In genomic region chrX:49840679-49841078, GRCh38 we compare ENCODE assay signal across 9 cellular contexts. TPM values are rescaled to one million over a fixed set of nuclear protein-coding genes. Genes with fewer than 3 reads are reported as not detected.
DNase-seq lines count a peak whose midpoint lies in the region; ATAC-seq, FAIRE-seq and TF ChIP-seq lines count a peak whose summit lies in the region.
"Had no signal": no experiment of that assay in that cellular context is flagged by ENCODE, and none has a peak within 500 bp of the region (broad histone marks: within the 10 kb centered on the region; RNA-seq: fewer than 3 reads in every experiment).

No MANE protein-coding gene starts in this region.

- no peak overlapping the region for H3K4me3 ChIP-seq in A549
- H3K4me3 ChIP-seq in astrocyte (ENCODE audit: insufficient read depth, low read depth, low read length), result no peak overlapping the region
- H3K4me3 ChIP-seq in iPS-20b (ENCODE audit: low read length), result no peak overlapping the region
- H3K4me3 ChIP-seq in vagina, result no peak overlapping the region

- 36% methylated on average over 2 of the region's 3 CpGs for WGBS in A549 (ENCODE audit: missing lambda C conversion rate)

- no peak for TF ChIP-seq EP300 in A549 (IDR thresholded peaks at IDR 0.05)

- DNase-seq in A549 (ENCODE audit: low read depth in 1 of 2, low spot score in 1 of 2), result peak; percentile 19 to 72
- peak; percentile 33 for DNase-seq in MV-4-11 (lab: John Stamatoyannopoulos, UW)
- DNase-seq in SK-N-DZ (ENCODE audit: low spot score), result peak; percentile 74
- peak; percentile 2 for DNase-seq in astrocyte (ENCODE audit: low read depth)
- DNase-seq in stimulated activated CD4-positive, alpha-beta T cell treated with anti-CD3 and anti-CD28 coated beads, Interleukin-15, amount 100 ng/mL, for 24 hours, result peak; percentile 70
- no peak for DNase-seq in vagina (ENCODE audit: extremely low spot score in 2 of 2)

- H3K4me3 Mint-ChIP-seq in astrocyte (ENCODE audit: unreplicated experiment), result no peak overlapping the region

- no peak overlapping the region for H3K27ac Mint-ChIP-seq in astrocyte (ENCODE audit: unreplicated experiment)

- ATAC-seq in A549 (peak; percentile 51 to 87; a peak in 4 of 6 replicates), GM18511 (IDR thresholded peaks at IDR 0.05; ENCODE audit: unreplicated experiment) (peak; percentile 68)

- FAIRE-seq in A549 (lab: Jason Lieb, UNC), result no peak
- FAIRE-seq in astrocyte (lab: Jason Lieb, UNC), result no peak

- H3K4me2 ChIP-seq in A549, result no peak overlapping the region
- no peak overlapping the region for H3K4me2 ChIP-seq in astrocyte (ENCODE audit: low read length)

- H3K4me1 ChIP-seq in A549 (no peaks in the 10 kb centered on the region), astrocyte (ENCODE audit: insufficient read depth, low read length) (no peaks in the 10 kb centered on the region), iPS-20b (ENCODE audit: insufficient read depth, low read length) (no peaks in the 10 kb centered on the region), vagina (no peaks in the 10 kb centered on the region)

- no peaks in the 10 kb centered on the region for H3K36me3 Mint-ChIP-seq in astrocyte (ENCODE audit: low read depth, unreplicated experiment)

- TF ChIP-seq CTCF in A549 (IDR thresholded peaks at IDR 0.05) (no peak), astrocyte (IDR thresholded peaks at IDR 0.05; ENCODE audit: insufficient read depth, low read depth, low read length) (no peak), vagina (IDR thresholded peaks at IDR 0.05) (no peak)

- H3K9ac ChIP-seq in astrocyte (ENCODE audit: low read length) (no peak overlapping the region), iPS-20b (ENCODE audit: low read depth, low read length) (no peak overlapping the region)

- H3K9me3 Mint-ChIP-seq in astrocyte (ENCODE audit: unreplicated experiment), result no peaks in the 10 kb centered on the region

- H4K20me1 ChIP-seq in astrocyte (ENCODE audit: insufficient read depth, low read length), result no peaks in the 10 kb centered on the region

- H3K79me2 ChIP-seq in astrocyte (ENCODE audit: insufficient read depth, low read length), result no peaks in the 10 kb centered on the region

- H3K36me3 ChIP-seq in astrocyte (ENCODE audit: insufficient read depth, low read length), result no peaks in the 10 kb centered on the region
- no peaks in the 10 kb centered on the region for H3K36me3 ChIP-seq in iPS-20b (ENCODE audit: insufficient read depth, low read depth, low read length)
- H3K36me3 ChIP-seq in vagina, result no peaks in the 10 kb centered on the region

- POLR2A ChIA-PET in A549 (lab: Yijun Ruan, JAX), result no interaction called here

- TF ChIP-seq POLR2A in A549 (IDR thresholded peaks at IDR 0.05; ENCODE audit: low read length), result no peak
- TF ChIP-seq POLR2A in vagina (IDR thresholded peaks at IDR 0.05), result no peak

- H3K9me3 ChIP-seq in A549, result no peaks in the 10 kb centered on the region
- no peaks in the 10 kb centered on the region for H3K9me3 ChIP-seq in astrocyte (ENCODE audit: insufficient read depth, low read depth, low read length)
- no peaks in the 10 kb centered on the region for H3K9me3 ChIP-seq in iPS-20b (ENCODE audit: insufficient read depth, low read depth, low read length)
- no peaks in the 10 kb centered on the region for H3K9me3 ChIP-seq in vagina

- TF ChIP-seq RAD21 in A549 (conservative IDR thresholded peaks at IDR 0.05 in 1 of 2, IDR thresholded peaks at IDR 0.05 in 1 of 2), result no peak

- H2AFZ ChIP-seq in astrocyte (ENCODE audit: low read depth, low read length), result no peak overlapping the region

- no peaks in the 10 kb centered on the region for H3K27me3 ChIP-seq in astrocyte (ENCODE audit: insufficient read depth, low read length)
- no peaks in the 10 kb centered on the region for H3K27me3 ChIP-seq in iPS-20b (ENCODE audit: insufficient read depth, low read length)
- no peaks in the 10 kb centered on the region for H3K27me3 ChIP-seq in vagina

- intact Hi-C loops in vagina (cut with DNase I), result no loop called here

- CTCF ChIA-PET in A549 (lab: Yijun Ruan, JAX), result interaction anchor here (1.2 to 1.5 kb wide), 2 partner anchors 549 to 648 kb away, joined by 3 read pairs; no protein-coding TSS in a partner anchor

- no peaks in the 10 kb centered on the region for H3K4me1 Mint-ChIP-seq in astrocyte (ENCODE audit: low read depth, unreplicated experiment)

- H3K27me3 Mint-ChIP-seq in astrocyte (ENCODE audit: low read depth, unreplicated experiment), result no peaks in the 10 kb centered on the region

- H3K27ac ChIP-seq in A549 (no peak overlapping the region), astrocyte (ENCODE audit: low read depth, low read length) (no peak overlapping the region), iPS-20b (ENCODE audit: low read length) (peak overlapping the region; percentile 49), vagina (no peak overlapping the region)

TF ChIP-seq in A549, 52 proteins besides CTCF, POLR2A, EP300 and RAD21 (continues in another document):
- TF ChIP-seq SMC3 (IDR thresholded peaks at IDR 0.05) (no peak), ATOH8 (CRISPR knock-in tag; IDR thresholded peaks at IDR 0.05; ENCODE audit: low read depth) (no peak), HOXB13 (CRISPR knock-in tag; IDR thresholded peaks at IDR 0.05; ENCODE audit: low read depth) (no peak), MAZ (IDR thresholded peaks at IDR 0.05; ENCODE audit: borderline replicate concordance, low read depth, low read length) (no peak), FOXS1 (CRISPR knock-in tag; IDR thresholded peaks at IDR 0.05) (no peak), ZSCAN20 (CRISPR knock-in tag; IDR thresholded peaks at IDR 0.05) (no peak), CEBPB (IDR thresholded peaks at IDR 0.05) (no peak), CHD2 (IDR thresholded peaks at IDR 0.05; ENCODE audit: low read length, partially characterized antibody) (no peak), NFE2L2 (conservative IDR thresholded peaks at IDR 0.05; ENCODE audit: low read length) (no peak), HOXB5 (CRISPR knock-in tag; IDR thresholded peaks at IDR 0.05) (no peak), FOSL2 (IDR thresholded peaks at IDR 0.05) (no peak), FOSL2 (CRISPR knock-in tag; IDR thresholded peaks at IDR 0.05) (no peak), PBX3 (IDR thresholded peaks at IDR 0.05) (no peak), USF2 (IDR thresholded peaks at IDR 0.05) (no peak)

RNA-seq across cellular contexts. Expression of gene PAGE4, which starts 11.6 kb away (rescaled TPM):
- polyA plus RNA-seq in A549 (2011; rRNA removed) (not detected in 2 replicates), A549 (2017; fragmentation: RNase III; extraction: RNeasy Plus Mini Kit Qiagen cat#74134 plus additional on column Dnase treatment) (not detected in 3 replicates)
- not detected in 2 replicates for polyA plus RNA-seq in A549 (2012; cell fraction: cytosol; rRNA removed)
- not detected in 2 replicates for polyA plus RNA-seq in A549 (2012; cell fraction: nucleus; rRNA removed)
- not detected in 2 replicates for polyA minus RNA-seq in A549 (2011; rRNA and poly(A)+ RNA removed)
- 3.3 TPM in 1 of 2 replicates, not detected in the other for polyA plus RNA-seq in SK-N-DZ (2014; cell fraction: cytosol; rRNA removed)
- not detected in 2 replicates for polyA plus RNA-seq in SK-N-DZ (2014; cell fraction: nucleus; rRNA removed)
- total RNA-seq in astrocyte (not detected in 2 replicates), vagina (not detected)
- total RNA-seq: glomerular endothelial cell had no signal

RNA-seq across cellular contexts. Expression of gene USP27X, which starts 38.6 kb away (rescaled TPM):
- polyA plus RNA-seq in A549 (2011; rRNA removed), result 4.5 and 5.5 TPM in 2 replicates
- 2.2 and 2.9 TPM in 2 replicates for polyA plus RNA-seq in A549 (2012; cell fraction: cytosol; rRNA removed)
- polyA plus RNA-seq in A549 (2012; cell fraction: nucleus; rRNA removed), result 1.1 TPM in 2 replicates
- 3.9 to 4.8 TPM (median 4.6 TPM) in 3 replicates for polyA plus RNA-seq in A549 (2017; fragmentation: RNase III; extraction: RNeasy Plus Mini Kit Qiagen cat#74134 plus additional on column Dnase treatment)
- polyA minus RNA-seq in A549 (2011; rRNA and poly(A)+ RNA removed), result 5.4 and 6.2 TPM in 2 replicates
- polyA plus RNA-seq in SK-N-DZ (2014; cell fraction: cytosol; rRNA removed), result 2.8 and 4.5 TPM in 2 replicates
- 0.89 and 2.5 TPM in 2 replicates for polyA plus RNA-seq in SK-N-DZ (2014; cell fraction: nucleus; rRNA removed)
- total RNA-seq in astrocyte, result 2.7 and 3.1 TPM in 2 replicates
- total RNA-seq in vagina, result 2.9 TPM

Comparison
In these comparisons a context has a peak if more than half of its experiments do, and no peak if none do; other contexts are left out.
1. DNase-seq: peak in A549 (2 of 2), MV-4-11 (single experiment), SK-N-DZ (single experiment), astrocyte (single experiment) and stimulated activated CD4-positive, alpha-beta T cell treated with anti-CD3 and anti-CD28 coated beads, Interleukin-15, amount 100 ng/mL, for 24 hours (single experiment); none in vagina (0 of 2).